In the genomic region with DNA sequence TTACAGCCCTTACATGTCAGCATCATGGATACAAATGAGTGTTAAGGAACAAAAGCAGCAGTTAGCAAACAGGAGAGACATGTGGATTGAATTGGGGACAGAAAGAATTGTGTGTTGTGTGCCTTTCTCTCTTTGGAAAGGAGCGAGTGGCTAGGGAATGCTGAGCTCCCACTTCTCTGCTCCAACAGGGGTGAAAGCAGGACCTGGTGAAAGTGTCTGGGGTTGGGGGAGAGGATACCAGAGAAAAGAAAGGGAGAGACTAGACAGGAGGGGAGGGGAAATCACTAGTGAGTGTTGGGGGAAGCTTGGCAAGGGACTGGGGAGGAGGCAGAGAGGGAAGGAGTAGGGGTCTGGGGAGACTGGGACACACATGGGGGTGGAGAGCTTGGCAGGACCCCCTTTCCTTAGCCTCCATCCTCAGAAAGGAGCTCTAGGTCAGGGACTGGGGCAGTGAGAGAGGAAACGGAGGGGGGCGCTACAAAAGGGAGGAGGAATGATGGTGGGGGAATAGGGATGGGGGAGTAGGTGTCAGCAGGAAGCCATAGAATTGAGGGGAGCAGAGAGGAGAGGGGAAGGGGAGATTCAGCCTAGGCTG, we compare ENCODE assay signal across 10 cellular contexts. TPM values are rescaled to one million over a fixed set of nuclear protein-coding genes. Genes with fewer than 3 reads are reported as not detected.
DNase-seq lines count a peak whose midpoint lies in the region; TF ChIP-seq lines count a peak whose summit lies in the region.
"Had no signal": no experiment of that assay in that cellular context is flagged by ENCODE, and none has a peak within 500 bp of the region (broad histone marks: within the 10 kb centered on the region; RNA-seq: fewer than 3 reads in every experiment).

No MANE protein-coding gene starts in this region.

- H3K27ac ChIP-seq in SK-N-SH (ENCODE audit: low read depth in 2 of 2, low read length in 1 of 2) (peak overlapping the region; percentile 51 to 76; a peak in 2 of 4 replicates), rectal smooth muscle tissue (ENCODE audit: low read depth, low read length) (peak overlapping the region; percentile 87), OCI-LY7 (ENCODE audit: low read depth, low read length, poor library complexity, severe bottlenecking) (no peak overlapping the region)

- POLR2A ChIA-PET in SK-N-SH (lab: Yijun Ruan, JAX): no interaction called here
- POLR2A ChIA-PET in OCI-LY7 (lab: Charles Lee): interaction anchor here (0.6 kb wide), 1 partner anchor 112 kb away, joined by 3 read pairs; no protein-coding TSS in a partner anchor

- H3K36me3 ChIP-seq in SK-N-SH (replicated peaks in 1 of 2; ENCODE audit: control insufficient read depth in 1 of 2, insufficient read depth in 2 of 2, low read length in 1 of 2): peaks cover 2 to 20% of the 10 kb centered on the region in 2 experiments
- no peaks in the 10 kb centered on the region for H3K36me3 ChIP-seq in rectal smooth muscle tissue (ENCODE audit: control insufficient read depth, insufficient read depth, low read length)
- no peaks in the 10 kb centered on the region for H3K36me3 ChIP-seq in OCI-LY7 (ENCODE audit: insufficient read depth, low read length)

- H3K4me3 ChIP-seq in SK-N-SH (ENCODE audit: low read depth in 2 of 2, low read length in 1 of 2) (peak overlapping the region; percentile 67 to 96; a peak in 3 of 4 replicates), fibroblast of the aortic adventitia (ENCODE audit: low read depth, low read length) (peak overlapping the region; percentile 90), rectal smooth muscle tissue (ENCODE audit: low read length) (peak overlapping the region; percentile 72), OCI-LY7 (ENCODE audit: low read depth, low read length, poor library complexity, severe bottlenecking) (no peak overlapping the region)

- BruUV-seq in OCI-LY7 (replicated peaks; lab: Mats Ljungman, UMichigan): no TSS peak

- H3K79me2 ChIP-seq in SK-N-SH (ENCODE audit: insufficient read depth) (peaks cover 76% of the 10 kb centered on the region), OCI-LY7 (ENCODE audit: insufficient read depth, low read depth, low read length) (no peaks in the 10 kb centered on the region)

- H3K9ac ChIP-seq in SK-N-SH (peak overlapping the region; percentile 96), rectal smooth muscle tissue (ENCODE audit: low read length) (peak overlapping the region; percentile 25)

- H4K20me1 ChIP-seq in SK-N-SH (ENCODE audit: insufficient read depth): peaks cover 59% of the 10 kb centered on the region
- no peaks in the 10 kb centered on the region; the same call in 1 of the 2 replicates for H4K20me1 ChIP-seq in OCI-LY7 (ENCODE audit: insufficient read depth, low read length)

- H2AFZ ChIP-seq in SK-N-SH (ENCODE audit: low read depth): no peak overlapping the region
- H2AFZ ChIP-seq in OCI-LY7 (ENCODE audit: low read length): no peak overlapping the region

- no peaks in the 10 kb centered on the region for H3K27me3 ChIP-seq in SK-N-SH (ENCODE audit: insufficient read depth)
- H3K27me3 ChIP-seq in rectal smooth muscle tissue (ENCODE audit: control insufficient read depth, insufficient read depth, low read length): no peaks in the 10 kb centered on the region

- CTCF ChIA-PET in SK-N-SH (lab: Yijun Ruan, JAX): interaction anchor here (0.6 to 1.3 kb wide), 5 partner anchors 40 to 693 kb away, joined by 3 to 5 read pairs (median 4); no protein-coding TSS in a partner anchor
- CTCF ChIA-PET in OCI-LY7 (lab: Charles Lee; ENCODE audit: unreplicated experiment): no interaction called here

- no peaks in the 10 kb centered on the region for H3K9me2 ChIP-seq in SK-N-SH
- H3K9me2 ChIP-seq in OCI-LY7 (ENCODE audit: insufficient read depth, low read length): no peaks in the 10 kb centered on the region

- intact Hi-C loops in OCI-LY7 (cut with micrococcal nuclease; ENCODE audit: unreplicated experiment): no loop called here

- TF ChIP-seq EP300 in SK-N-SH (IDR thresholded peaks at IDR 0.05; ENCODE audit: borderline replicate concordance in 1 of 2, low read depth in 1 of 2, low read length in 1 of 2): no peak

- H3K4me2 ChIP-seq in SK-N-SH: peak overlapping the region; percentile 90
- no peak overlapping the region for H3K4me2 ChIP-seq in OCI-LY7 (ENCODE audit: low read length)

- no peak for TF ChIP-seq RAD21 in SK-N-SH (IDR thresholded peaks at IDR 0.05; ENCODE audit: low read length)

- peaks cover 15% of the 10 kb centered on the region for H3F3A ChIP-seq in SK-N-SH (replicated peaks; ENCODE audit: insufficient read depth)

- TF ChIP-seq CTCF in AG09319 (IDR thresholded peaks at IDR 0.05; ENCODE audit: low read depth, low read length): peak; percentile 32
- peak; percentile 46 for TF ChIP-seq CTCF in SK-N-SH (IDR thresholded peaks at IDR 0.05)
- TF ChIP-seq CTCF in fibroblast of the aortic adventitia (IDR thresholded peaks at IDR 0.05; ENCODE audit: insufficient read depth, low read length): peak; percentile 17
- no peak for TF ChIP-seq CTCF in OCI-LY7 (conservative IDR thresholded peaks at IDR 0.05; ENCODE audit: low read length)

- DNase-seq in AG09319 (ENCODE audit: extremely low read depth, low read depth): no peak
- no peak for DNase-seq in SK-N-SH
- no peak for DNase-seq in fibroblast of the aortic adventitia (ENCODE audit: low read depth)
- DNase-seq in OCI-LY7 (ENCODE audit: low spot score): no peak
- no peak for DNase-seq in NCI-H82 treated with DMSO at 0.1 percent for 48 hours (lab: John Stamatoyannopoulos, UW; ENCODE audit: unreplicated experiment)
- no peak for DNase-seq in activated CD4-positive, CD25-positive, alpha-beta regulatory T cell treated with anti-CD3 and anti-CD28 coated beads, Interleukin-2, amount 50 U/mL, for 72 hours
- no peak for DNase-seq in activated gamma-delta T cell (lab: John Stamatoyannopoulos, UW)
- DNase-seq: activated naive CD4-positive, alpha-beta T cell treated with anti-CD3 and anti-CD28 coated beads, Interleukin-2, amount 50 U/mL, for 16 hours; CD4-positive, alpha-beta T cell had no signal

- WGBS in SK-N-SH (ENCODE audit: low lambda C conversion rate): 37% methylated on average over 3 of the region's 3 CpGs

- H3K9me3 ChIP-seq in SK-N-SH (no peaks in the 10 kb centered on the region), OCI-LY7 (ENCODE audit: low read length) (no peaks in the 10 kb centered on the region)

- peaks cover 7 to 51% of the 10 kb centered on the region in 2 experiments; a peak in 3 of 4 replicates for H3K4me1 ChIP-seq in SK-N-SH (ENCODE audit: control insufficient read depth in 1 of 2, insufficient read depth in 2 of 2, low read depth in 1 of 2, low read length in 1 of 2)
- H3K4me1 ChIP-seq in rectal smooth muscle tissue (ENCODE audit: control insufficient read depth, insufficient read depth, low read length): peaks cover 24% of the 10 kb centered on the region
- H3K4me1 ChIP-seq in OCI-LY7 (ENCODE audit: insufficient read depth, low read length, poor library complexity, severe bottlenecking): no peaks in the 10 kb centered on the region

TF ChIP-seq in SK-N-SH, 30 proteins besides CTCF, POLR2A, EP300 and RAD21 (continues in another document):
- TF ChIP-seq JUND (IDR thresholded peaks at IDR 0.05) (no peak), RXRA (IDR thresholded peaks at IDR 0.05; ENCODE audit: borderline replicate concordance, low read depth) (no peak), SMC3 (IDR thresholded peaks at IDR 0.05; ENCODE audit: low read depth, low read length) (no peak), GATA2 (CRISPR knock-in tag; IDR thresholded peaks at IDR 0.05) (no peak), FOSL2 (IDR thresholded peaks at IDR 0.05; ENCODE audit: borderline replicate concordance, low read depth) (no peak), NRF1 (IDR thresholded peaks at IDR 0.05; ENCODE audit: low read depth, low read length) (no peak), YY1 (IDR thresholded peaks at IDR 0.05; ENCODE audit: low read depth) (no peak), FOXM1 (IDR thresholded peaks at IDR 0.05; ENCODE audit: low read depth) (no peak), TCF12 (IDR thresholded peaks at IDR 0.05) (no peak)
- TF ChIP-seq, protein P1, sequence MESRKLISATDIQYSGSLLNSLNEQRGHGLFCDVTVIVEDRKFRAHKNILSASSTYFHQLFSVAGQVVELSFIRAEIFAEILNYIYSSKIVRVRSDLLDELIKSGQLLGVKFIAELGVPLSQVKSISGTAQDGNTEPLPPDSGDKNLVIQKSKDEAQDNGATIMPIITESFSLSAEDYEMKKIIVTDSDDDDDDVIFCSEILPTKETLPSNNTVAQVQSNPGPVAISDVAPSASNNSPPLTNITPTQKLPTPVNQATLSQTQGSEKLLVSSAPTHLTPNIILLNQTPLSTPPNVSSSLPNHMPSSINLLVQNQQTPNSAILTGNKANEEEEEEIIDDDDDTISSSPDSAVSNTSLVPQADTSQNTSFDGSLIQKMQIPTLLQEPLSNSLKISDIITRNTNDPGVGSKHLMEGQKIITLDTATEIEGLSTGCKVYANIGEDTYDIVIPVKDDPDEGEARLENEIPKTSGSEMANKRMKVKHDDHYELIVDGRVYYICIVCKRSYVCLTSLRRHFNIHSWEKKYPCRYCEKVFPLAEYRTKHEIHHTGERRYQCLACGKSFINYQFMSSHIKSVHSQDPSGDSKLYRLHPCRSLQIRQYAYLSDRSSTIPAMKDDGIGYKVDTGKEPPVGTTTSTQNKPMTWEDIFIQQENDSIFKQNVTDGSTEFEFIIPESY (IDR thresholded peaks at IDR 0.05; ENCODE audit: borderline replicate concordance, low read depth): no peak
- TF ChIP-seq, protein P2, sequence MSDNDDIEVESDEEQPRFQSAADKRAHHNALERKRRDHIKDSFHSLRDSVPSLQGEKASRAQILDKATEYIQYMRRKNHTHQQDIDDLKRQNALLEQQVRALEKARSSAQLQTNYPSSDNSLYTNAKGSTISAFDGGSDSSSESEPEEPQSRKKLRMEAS (IDR thresholded peaks at IDR 0.05; ENCODE audit: low read depth): no peak
- TF ChIP-seq, protein P3, sequence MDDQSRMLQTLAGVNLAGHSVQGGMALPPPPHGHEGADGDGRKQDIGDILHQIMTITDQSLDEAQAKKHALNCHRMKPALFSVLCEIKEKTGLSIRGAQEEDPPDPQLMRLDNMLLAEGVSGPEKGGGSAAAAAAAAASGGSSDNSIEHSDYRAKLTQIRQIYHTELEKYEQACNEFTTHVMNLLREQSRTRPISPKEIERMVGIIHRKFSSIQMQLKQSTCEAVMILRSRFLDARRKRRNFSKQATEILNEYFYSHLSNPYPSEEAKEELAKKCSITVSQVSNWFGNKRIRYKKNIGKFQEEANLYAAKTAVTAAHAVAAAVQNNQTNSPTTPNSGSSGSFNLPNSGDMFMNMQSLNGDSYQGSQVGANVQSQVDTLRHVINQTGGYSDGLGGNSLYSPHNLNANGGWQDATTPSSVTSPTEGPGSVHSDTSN (IDR thresholded peaks at IDR 0.05): no peak

RNA-seq across cellular contexts. Expression of a gene that starts 2.2 kb away (rescaled TPM):
- 47.8 and 52.3 TPM in 2 replicates for polyA plus RNA-seq in SK-N-SH (2012; rRNA removed)
- 32.9 and 42.4 TPM in 2 replicates for polyA plus RNA-seq in SK-N-SH (2012; cell fraction: cytosol; rRNA removed)
- polyA plus RNA-seq in SK-N-SH (2012; cell fraction: nucleus; rRNA removed): 77.1 and 86.9 TPM in 2 replicates
- total RNA-seq in fibroblast of the aortic adventitia (ENCODE audit: low replicate concordance) (96.8 and 96.9 TPM in 2 replicates), OCI-LY7 (2022) (not detected in 2 replicates)
- not detected in 2 replicates for total RNA-seq in OCI-LY7 (2014; rRNA removed; shearing (Covaris generic))
- total RNA-seq: CD4-positive, alpha-beta T cell had no signal

Comparison
In these comparisons a context has a peak if more than half of its experiments do, and no peak if none do; other contexts are left out.
1. RNA of a gene that starts 2.2 kb away (total RNA-seq): 96.8 to 96.9 TPM in fibroblast of the aortic adventitia; not detected in OCI-LY7; every median in the first group is over 10 times any median in the second.